ENCODE assay signal across 1 cellular context in genomic region chr1:228100822-228101613, GRCh38.
TF ChIP-seq lines count a peak whose summit lies in the region.

No MANE protein-coding gene starts in this region.

TF ChIP-seq in K562, 482 proteins besides CTCF, POLR2A, EP300 and RAD21 (continued from another document):
- no peak for TF ChIP-seq CEBPZ (IDR thresholded peaks at IDR 0.05; ENCODE audit: borderline replicate concordance, low read depth, low read length)
- TF ChIP-seq FOXK1 (CRISPR knock-in tag; IDR thresholded peaks at IDR 0.05; ENCODE audit: borderline replicate concordance): no peak
- no peak for TF ChIP-seq ELF1 (tag; IDR thresholded peaks at IDR 0.05)
- TF ChIP-seq POLR2AphosphoS2 (IDR thresholded peaks at IDR 0.05; ENCODE audit: low read length): peak; percentile 71; the same call in 1 of the 2 replicates
- TF ChIP-seq CREB5 (CRISPR knock-in tag; IDR thresholded peaks at IDR 0.05): no peak
- TF ChIP-seq PHB (CRISPR knock-in tag; IDR thresholded peaks at IDR 0.05): no peak
